In the genomic region with DNA sequence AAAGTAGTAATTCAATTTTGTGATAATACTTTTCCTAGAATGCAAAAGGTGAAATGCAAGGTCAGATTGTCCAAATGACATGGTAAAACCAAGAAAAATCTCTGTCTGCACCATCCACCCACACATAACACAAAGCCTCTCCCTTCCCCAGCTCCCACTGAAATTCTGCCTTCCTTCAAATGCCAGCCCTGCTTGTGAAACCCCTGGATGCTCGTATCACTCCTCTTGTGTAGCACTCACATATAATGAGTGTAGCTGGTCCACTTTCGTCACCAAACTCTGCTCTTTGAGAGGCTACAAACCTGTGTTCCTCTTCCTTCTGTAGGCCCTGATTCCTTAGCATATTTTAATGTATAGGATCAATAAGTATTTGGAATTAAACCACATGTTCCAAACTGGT, we compare ENCODE assay signal across 28 cellular contexts.
"Had no signal": no experiment of that assay in that cellular context is flagged by ENCODE, and none has a peak within 500 bp of the region (broad histone marks: within the 10 kb centered on the region; RNA-seq: fewer than 3 reads in every experiment).

No MANE protein-coding gene starts in this region.

- H3K36me3 ChIP-seq: colonic mucosa, esophagus squamous epithelium, ovary, sigmoid colon, transverse colon, WERI-Rb-1 had no signal

- ATAC-seq: activated CD4-positive, CD25-positive, alpha-beta regulatory T cell treated with anti-CD3 and anti-CD28 coated beads, Interleukin-2, amount 50 U/mL, for 24 hours; activated T-helper 17 cell treated with anti-CD3 and anti-CD28 coated beads, Interleukin-2, amount 50 U/mL, for 72 hours; naive thymus-derived CD4-positive, alpha-beta T cell; stimulated activated naive CD8-positive, alpha-beta T cell treated with anti-CD3 and anti-CD28 coated beads, Interleukin-15, Interleukin-2, amounts not matched to agents 100 U/mL and 50 U/mL, for 24 hours had no signal

- H3K4me1 ChIP-seq: colonic mucosa, esophagus squamous epithelium, testis, transverse colon had no signal

- FAIRE-seq: bronchial epithelial cell, endometrium had no signal

- DNase-seq: activated CD4-positive, alpha-beta memory T cell treated with anti-CD3 and anti-CD28 coated beads for 36 hours; activated CD4-positive, alpha-beta T cell treated with anti-CD3 and anti-CD28 coated beads for 48 hours; activated CD8-positive, alpha-beta memory T cell treated with anti-CD3 and anti-CD28 coated beads, Interleukin-2, amount 50 U/mL, for 4 hours; activated gamma-delta T cell treated with Interleukin-2 at 50 U/mL for 16 hours; activated naive CD4-positive, alpha-beta T cell treated with anti-CD3 and anti-CD28 coated beads, Interleukin-2, amount 50 U/mL, for 16 hours; activated T-cell treated with anti-CD3 and anti-CD28 coated beads, Interleukin-2, amount 50 U/mL, for 1 hour; amygdala; cerebellar nuclear complex; colonic mucosa; effector CD8-positive, alpha-beta T cell; esophagus squamous epithelium; foreskin melanocyte; islet precursor cell; midbrain; naive thymus-derived CD4-positive, alpha-beta T cell; ovary; sigmoid colon; stimulated activated CD4-positive, alpha-beta T cell treated with anti-CD3 and anti-CD28 coated beads, Interleukin-4, amount 100 ng/mL, for 1 hour; stimulated activated naive CD8-positive, alpha-beta T cell treated with anti-CD3 and anti-CD28 coated beads, Interleukin-15, Interleukin-2, amounts not matched to agents 100 U/mL and 50 U/mL, for 24 hours; T-helper 9 cell; testis; transverse colon; WERI-Rb-1 had no signal

- H3K9me3 ChIP-seq: colonic mucosa, esophagus squamous epithelium, ovary, sigmoid colon, testis, transverse colon had no signal

- H3K27me3 ChIP-seq: colonic mucosa, esophagus squamous epithelium, ovary, sigmoid colon, testis, transverse colon had no signal

- H3K27ac ChIP-seq: colonic mucosa, epithelial cell of prostate, esophagus squamous epithelium, ovary, sigmoid colon, testis, transverse colon, WERI-Rb-1 had no signal

- H3K4me3 ChIP-seq: colonic mucosa, esophagus squamous epithelium, ovary, sigmoid colon, testis, transverse colon had no signal
